In genomic region chr1:10671090-10671489, GRCh38 we compare ENCODE assay signal across 16 cellular contexts.
DNase-seq lines count a peak whose midpoint lies in the region; ATAC-seq, FAIRE-seq and TF ChIP-seq lines count a peak whose summit lies in the region.
"Had no signal": no experiment of that assay in that cellular context is flagged by ENCODE, and none has a peak within 500 bp of the region (broad histone marks: within the 10 kb centered on the region; RNA-seq: fewer than 3 reads in every experiment).

No MANE protein-coding gene starts in this region.

- no TSS peak for BruUV-seq in Calu3 (replicated peaks; lab: Mats Ljungman, UMichigan)

- H3K4me1 Mint-ChIP-seq in central memory CD8-positive, alpha-beta T cell, result peaks cover 8% of the 10 kb centered on the region
- H3K4me1 Mint-ChIP-seq in nephron progenitor cell, result peaks cover 92% of the 10 kb centered on the region
- no peaks in the 10 kb centered on the region for H3K4me1 Mint-ChIP-seq in Calu3 (ENCODE audit: low read depth, unreplicated experiment)

- H3K27me3 ChIP-seq in right atrium auricular region, result no peaks in the 10 kb centered on the region
- H3K27me3 ChIP-seq: colonic mucosa had no signal

- no peak overlapping the region for H3K4me3 Mint-ChIP-seq in central memory CD8-positive, alpha-beta T cell
- H3K4me3 Mint-ChIP-seq in nephron progenitor cell, result peak overlapping the region; percentile 69
- H3K4me3 Mint-ChIP-seq in Calu3 (ENCODE audit: low read depth, unreplicated experiment), result no peak overlapping the region
- H3K4me3 Mint-ChIP-seq: natural killer cell had no signal

- peak overlapping the region; percentile 90 to 93 for H3K27ac ChIP-seq in right atrium auricular region
- H3K27ac ChIP-seq: colonic mucosa had no signal

- peak overlapping the region; percentile 35 for H3K27ac Mint-ChIP-seq in central memory CD8-positive, alpha-beta T cell (ENCODE audit: low read depth)
- peak overlapping the region; percentile 74 for H3K27ac Mint-ChIP-seq in nephron progenitor cell
- no peak overlapping the region for H3K27ac Mint-ChIP-seq in Calu3 (ENCODE audit: unreplicated experiment)

- TF ChIP-seq CTCF in right atrium auricular region (IDR thresholded peaks at IDR 0.05) (no peak), nephron progenitor cell (IDR thresholded peaks at IDR 0.05) (no peak), Calu3 (IDR thresholded peaks at IDR 0.05; ENCODE audit: unreplicated experiment) (no peak)

- peaks cover 0 to 97% of the 10 kb centered on the region in 2 donors for H3K4me1 ChIP-seq in right atrium auricular region

- no peak for FAIRE-seq in GM12891 (lab: Jason Lieb, UNC)

- H3K9me3 Mint-ChIP-seq in central memory CD8-positive, alpha-beta T cell, result no peaks in the 10 kb centered on the region
- H3K9me3 Mint-ChIP-seq in nephron progenitor cell (no peaks in the 10 kb centered on the region), Calu3 (ENCODE audit: low read depth, unreplicated experiment) (no peaks in the 10 kb centered on the region)
- H3K9me3 Mint-ChIP-seq: natural killer cell had no signal

- no peaks in the 10 kb centered on the region for H3K9me3 ChIP-seq in right atrium auricular region
- H3K9me3 ChIP-seq: colonic mucosa had no signal

- H3K4me3 ChIP-seq in right atrium auricular region, result no peak overlapping the region
- H3K4me3 ChIP-seq: colonic mucosa had no signal

- H3K27me3 Mint-ChIP-seq in central memory CD8-positive, alpha-beta T cell, result no peaks in the 10 kb centered on the region
- H3K27me3 Mint-ChIP-seq in nephron progenitor cell (ENCODE audit: low read depth, poor library complexity) (no peaks in the 10 kb centered on the region), Calu3 (ENCODE audit: unreplicated experiment) (no peaks in the 10 kb centered on the region)

- H3K36me3 Mint-ChIP-seq in central memory CD8-positive, alpha-beta T cell (ENCODE audit: insufficient read depth), result peaks cover 23% of the 10 kb centered on the region
- no peaks in the 10 kb centered on the region for H3K36me3 Mint-ChIP-seq in nephron progenitor cell (ENCODE audit: low read depth)
- H3K36me3 Mint-ChIP-seq in Calu3 (ENCODE audit: insufficient read depth, unreplicated experiment), result no peaks in the 10 kb centered on the region
- H3K36me3 Mint-ChIP-seq: natural killer cell had no signal

- TF ChIP-seq POLR2A in GM12891 (IDR thresholded peaks at IDR 0.05; ENCODE audit: low read depth, low read length), result no peak

- no peak for ATAC-seq in left ventricle myocardium superior
- no peak for ATAC-seq in central memory CD8-positive, alpha-beta T cell (replicated peaks; ENCODE audit: extremely low read depth, poor library complexity, severe bottlenecking)
- ATAC-seq: esophagus mucosa, left lobe of liver had no signal

- CTCF ChIA-PET in Calu3 (lab: Charles Lee), result no interaction called here

- DNase-seq in right atrium auricular region (ENCODE audit: low spot score) (no peak), left ventricle myocardium superior (no peak), nephron progenitor cell (no peak), hippocampal formation (lab: John Stamatoyannopoulos, UW) (no peak), GM12891 (ENCODE audit: insufficient read length, low spot score) (no peak), Calu3 (no peak), NCI-H2107 treated with DMSO at 0.1 percent for 48 hours (lab: John Stamatoyannopoulos, UW; ENCODE audit: unreplicated experiment) (no peak)
- no peak for DNase-seq in central memory CD8-positive, alpha-beta T cell (ENCODE audit: low spot score in 2 of 2)
- DNase-seq: activated effector memory CD4-positive, alpha-beta T cell treated with Interleukin-2 at 50 U/mL for 16 hours; anterior cingulate cortex; colonic mucosa; natural killer cell; OCI-M1; stimulated activated CD4-positive, alpha-beta T cell treated with anti-CD3 and anti-CD28 coated beads, Interleukin-1b, Interleukin-23, amount 100 ng/mL, for 48 hours had no signal

- no peaks in the 10 kb centered on the region for H3K36me3 ChIP-seq in right atrium auricular region
- H3K36me3 ChIP-seq: colonic mucosa had no signal

- intact Hi-C loops in left ventricle myocardium superior (cut with micrococcal nuclease), result no loop called here
- intact Hi-C loops in Calu3 (cut with micrococcal nuclease; ENCODE audit: unreplicated experiment), result no loop called here

TF ChIP-seq in GM12891, 5 proteins besides CTCF, POLR2A, EP300 and RAD21:
- TF ChIP-seq POU2F2 (IDR thresholded peaks at IDR 0.05; ENCODE audit: low read depth, low read length) (no peak), SPI1 (IDR thresholded peaks at IDR 0.05; ENCODE audit: low read depth, low read length) (no peak), PAX5 (IDR thresholded peaks at IDR 0.05; ENCODE audit: insufficient read depth, low read length, severe bottlenecking) (no peak), TAF1 (IDR thresholded peaks at IDR 0.05; ENCODE audit: low read depth, low read length) (no peak), POLR2AphosphoS5 (IDR thresholded peaks at IDR 0.05; ENCODE audit: low read depth, low read length) (no peak)
